Comparison of ENCODE assay signal across 9 cellular contexts in the genomic region with DNA sequence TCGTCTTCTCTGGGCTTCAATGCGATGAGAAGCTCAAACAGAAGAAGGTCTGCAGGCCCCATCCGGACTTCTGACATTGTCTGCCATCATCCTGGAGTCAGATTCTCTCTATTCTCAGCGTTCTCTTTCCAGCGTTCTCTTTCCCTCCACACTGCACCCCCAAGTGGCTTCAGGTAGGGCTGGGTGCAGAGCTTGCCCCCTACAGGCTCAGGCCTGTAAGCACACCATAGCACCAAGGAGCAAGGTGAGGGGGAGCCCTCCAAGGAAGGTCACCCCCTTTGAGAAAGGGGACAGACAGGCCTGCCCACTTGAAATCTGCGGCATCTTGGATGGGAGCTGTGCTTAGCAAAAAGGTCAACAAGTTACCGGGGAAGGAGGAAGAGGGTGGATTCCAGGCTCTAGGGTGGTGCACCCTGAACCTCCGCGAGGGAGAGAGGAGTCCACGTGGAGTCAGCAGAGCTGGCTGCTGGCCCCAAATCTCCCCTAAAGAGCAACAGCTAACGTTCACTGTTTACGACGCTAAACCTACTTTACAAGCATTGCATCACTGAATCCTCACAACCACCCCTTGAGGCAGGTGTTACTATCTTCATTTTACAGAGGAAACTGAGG. TPM values are rescaled to one million over a fixed set of nuclear protein-coding genes. Genes with fewer than 3 reads are reported as not detected.
DNase-seq lines count a peak whose midpoint lies in the region; ATAC-seq and TF ChIP-seq lines count a peak whose summit lies in the region.
"Had no signal": no experiment of that assay in that cellular context is flagged by ENCODE, and none has a peak within 500 bp of the region (broad histone marks: within the 10 kb centered on the region; RNA-seq: fewer than 3 reads in every experiment).

No MANE protein-coding gene starts in this region.

- H3K27me3 Mint-ChIP-seq in HFFc6 (ENCODE audit: insufficient read depth) (no peaks in the 10 kb centered on the region), progenitor cell of endocrine pancreas (no peaks in the 10 kb centered on the region)

- H3K4me3 Mint-ChIP-seq in HFFc6 = no peak overlapping the region
- no peak overlapping the region for H3K4me3 Mint-ChIP-seq in progenitor cell of endocrine pancreas (ENCODE audit: low read depth)

- peaks cover 19% of the 10 kb centered on the region for H3K36me3 Mint-ChIP-seq in HFFc6 (ENCODE audit: low read depth)
- H3K36me3 Mint-ChIP-seq in progenitor cell of endocrine pancreas (ENCODE audit: insufficient read depth) = peaks cover 18% of the 10 kb centered on the region

- TF ChIP-seq CTCF in GM06990 (IDR thresholded peaks at IDR 0.05; ENCODE audit: insufficient read depth, low read length, poor library complexity, severe bottlenecking) (peak; percentile 80), HFFc6 (IDR thresholded peaks at IDR 0.05) (peak; percentile 80), progenitor cell of endocrine pancreas (IDR thresholded peaks at IDR 0.05; ENCODE audit: unreplicated experiment) (peak; percentile 72)

- H3K27ac Mint-ChIP-seq in HFFc6 (no peak overlapping the region), progenitor cell of endocrine pancreas (no peak overlapping the region)

- peaks cover 14% of the 10 kb centered on the region for H3K4me1 Mint-ChIP-seq in HFFc6 (ENCODE audit: low read depth)
- no peaks in the 10 kb centered on the region for H3K4me1 Mint-ChIP-seq in progenitor cell of endocrine pancreas (ENCODE audit: low read depth)

- no peak overlapping the region for H3K4me3 ChIP-seq in GM06990 (replicated peaks; ENCODE audit: low read depth, low read length)
- H3K4me3 ChIP-seq: SJCRH30 had no signal

- ATAC-seq in esophagus mucosa (peak; percentile 54), HG03097 (IDR thresholded peaks at IDR 0.05; ENCODE audit: low FRiP score, unreplicated experiment) (no peak)

- H3K9me3 Mint-ChIP-seq in HFFc6 = no peaks in the 10 kb centered on the region
- H3K9me3 Mint-ChIP-seq in progenitor cell of endocrine pancreas (ENCODE audit: low read depth) = no peaks in the 10 kb centered on the region

- DNase-seq in GM06990 (ENCODE audit: extremely low read depth, insufficient read length) (no peak), HFFc6 (no peak), T-helper 9 cell (peak; percentile 11), progenitor cell of endocrine pancreas (ENCODE audit: low spot score, unreplicated experiment) (no peak), NCI-H2196 (lab: John Stamatoyannopoulos, UW; ENCODE audit: unreplicated experiment) (no peak), SKM-1 (lab: John Stamatoyannopoulos, UW; ENCODE audit: unreplicated experiment) (no peak)

- no peaks in the 10 kb centered on the region for H3K27me3 ChIP-seq in GM06990 (replicated peaks; ENCODE audit: control insufficient read depth, insufficient read depth, low read length)
- H3K27me3 ChIP-seq: SJCRH30 had no signal

- H3K36me3 ChIP-seq in GM06990 (ENCODE audit: control insufficient read depth, insufficient read depth, low read length) = peaks cover 52% of the 10 kb centered on the region

RNA-seq across cellular contexts. Expression of gene GPX3, which starts 27.5 kb away (rescaled TPM):
- total RNA-seq in HFFc6 (2021; fragmentation: NEBNext Ultra II Directional; extraction: Animal tissue kit (Norgen Biotek cat#: 25700)) = 1 to 10 TPM in 1 of 6 experiments, under 1 TPM in 5; 0.66 to 1.2 (median 0.77) TPM
- total RNA-seq in esophagus mucosa = 125 TPM
- 28.2 and 34.1 TPM in 2 replicates for total RNA-seq in progenitor cell of endocrine pancreas

RNA-seq across cellular contexts. Expression of gene TNIP1, which starts 32.9 kb away (rescaled TPM):
- total RNA-seq in HFFc6 (2021; fragmentation: NEBNext Ultra II Directional; extraction: Animal tissue kit (Norgen Biotek cat#: 25700)) = 100 to 1,000 TPM in 1 of 6 experiments, 10 to 100 TPM in 5; 81.5 to 105 (median 89.5) TPM
- 71.5 TPM for total RNA-seq in esophagus mucosa
- 53.8 and 55.0 TPM in 2 replicates for total RNA-seq in progenitor cell of endocrine pancreas

Comparison
In these comparisons a context has a peak if more than half of its experiments do, and no peak if none do; other contexts are left out.
1. RNA of gene GPX3, which starts 27.5 kb away (total RNA-seq): 125 TPM in esophagus mucosa (single experiment) and 28.2 to 34.1 TPM in progenitor cell of endocrine pancreas; 0.66 to 1.2 TPM in HFFc6; every median in the first group is over 10 times any median in the second.
2. Peak in every context shown above with its lines, with median percentiles within 50 percentile points of each other: CTCF ChIP-seq.